1 cellular context compared by ENCODE assay signal in the genomic region with DNA sequence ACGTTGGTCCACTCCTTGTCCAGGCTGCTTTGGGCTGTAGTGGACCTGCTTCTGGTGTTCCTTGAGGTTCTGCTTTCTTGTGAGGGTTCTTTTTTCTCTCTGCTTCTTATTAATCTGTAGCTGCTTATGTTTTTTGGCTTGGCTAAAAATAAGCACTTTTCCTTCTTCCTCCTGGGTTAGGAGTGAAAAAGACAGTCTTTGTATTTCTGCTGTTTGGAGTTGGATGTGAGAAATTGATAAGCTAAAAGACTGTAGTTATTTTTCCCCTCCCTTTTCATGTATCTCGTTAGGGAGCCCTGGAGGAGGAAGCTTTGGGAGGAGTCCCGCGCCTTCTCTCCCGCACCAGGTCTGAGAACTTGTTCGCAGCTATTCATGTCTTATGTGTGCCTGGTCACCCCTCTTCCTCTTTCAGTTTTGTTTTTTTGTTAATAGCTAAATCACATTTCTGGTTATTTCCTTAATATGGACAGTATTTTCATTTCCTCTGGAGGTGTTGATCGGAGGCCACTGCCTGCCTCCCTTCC.
TF ChIP-seq lines count a peak whose summit lies in the region.

No MANE protein-coding gene starts in this region.

TF ChIP-seq in SK-N-SH treated with all-trans-retinoic acid at 6 μM for 48 hours, 23 proteins besides CTCF, POLR2A, EP300 and RAD21 (continued from another document):
- TF ChIP-seq, protein P1, sequence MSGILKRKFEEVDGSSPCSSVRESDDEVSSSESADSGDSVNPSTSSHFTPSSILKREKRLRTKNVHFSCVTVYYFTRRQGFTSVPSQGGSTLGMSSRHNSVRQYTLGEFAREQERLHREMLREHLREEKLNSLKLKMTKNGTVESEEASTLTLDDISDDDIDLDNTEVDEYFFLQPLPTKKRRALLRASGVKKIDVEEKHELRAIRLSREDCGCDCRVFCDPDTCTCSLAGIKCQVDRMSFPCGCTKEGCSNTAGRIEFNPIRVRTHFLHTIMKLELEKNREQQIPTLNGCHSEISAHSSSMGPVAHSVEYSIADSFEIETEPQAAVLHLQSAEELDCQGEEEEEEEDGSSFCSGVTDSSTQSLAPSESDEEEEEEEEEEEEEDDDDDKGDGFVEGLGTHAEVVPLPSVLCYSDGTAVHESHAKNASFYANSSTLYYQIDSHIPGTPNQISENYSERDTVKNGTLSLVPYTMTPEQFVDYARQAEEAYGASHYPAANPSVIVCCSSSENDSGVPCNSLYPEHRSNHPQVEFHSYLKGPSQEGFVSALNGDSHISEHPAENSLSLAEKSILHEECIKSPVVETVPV (CRISPR knock-in tag; IDR thresholded peaks at IDR 0.05) = no peak
- TF ChIP-seq CSDC2 (CRISPR knock-in tag; IDR thresholded peaks at IDR 0.05) (no peak), ZC3H10 (CRISPR knock-in tag; IDR thresholded peaks at IDR 0.05) (no peak), TOX (CRISPR knock-in tag; IDR thresholded peaks at IDR 0.05; ENCODE audit: borderline replicate concordance) (no peak), ZNF70 (CRISPR knock-in tag; IDR thresholded peaks at IDR 0.05) (no peak), ISL1 (CRISPR knock-in tag; IDR thresholded peaks at IDR 0.05) (no peak)
- TF ChIP-seq, protein P2, sequence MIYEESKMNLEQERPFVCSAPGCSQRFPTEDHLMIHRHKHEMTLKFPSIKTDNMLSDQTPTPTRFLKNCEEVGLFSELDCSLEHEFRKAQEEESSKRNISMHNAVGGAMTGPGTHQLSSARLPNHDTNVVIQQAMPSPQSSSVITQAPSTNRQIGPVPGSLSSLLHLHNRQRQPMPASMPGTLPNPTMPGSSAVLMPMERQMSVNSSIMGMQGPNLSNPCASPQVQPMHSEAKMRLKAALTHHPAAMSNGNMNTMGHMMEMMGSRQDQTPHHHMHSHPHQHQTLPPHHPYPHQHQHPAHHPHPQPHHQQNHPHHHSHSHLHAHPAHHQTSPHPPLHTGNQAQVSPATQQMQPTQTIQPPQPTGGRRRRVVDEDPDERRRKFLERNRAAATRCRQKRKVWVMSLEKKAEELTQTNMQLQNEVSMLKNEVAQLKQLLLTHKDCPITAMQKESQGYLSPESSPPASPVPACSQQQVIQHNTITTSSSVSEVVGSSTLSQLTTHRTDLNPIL (CRISPR knock-in tag; IDR thresholded peaks at IDR 0.05; ENCODE audit: low read depth) = no peak
